2 cellular contexts compared by ENCODE assay signal in the genomic region with DNA sequence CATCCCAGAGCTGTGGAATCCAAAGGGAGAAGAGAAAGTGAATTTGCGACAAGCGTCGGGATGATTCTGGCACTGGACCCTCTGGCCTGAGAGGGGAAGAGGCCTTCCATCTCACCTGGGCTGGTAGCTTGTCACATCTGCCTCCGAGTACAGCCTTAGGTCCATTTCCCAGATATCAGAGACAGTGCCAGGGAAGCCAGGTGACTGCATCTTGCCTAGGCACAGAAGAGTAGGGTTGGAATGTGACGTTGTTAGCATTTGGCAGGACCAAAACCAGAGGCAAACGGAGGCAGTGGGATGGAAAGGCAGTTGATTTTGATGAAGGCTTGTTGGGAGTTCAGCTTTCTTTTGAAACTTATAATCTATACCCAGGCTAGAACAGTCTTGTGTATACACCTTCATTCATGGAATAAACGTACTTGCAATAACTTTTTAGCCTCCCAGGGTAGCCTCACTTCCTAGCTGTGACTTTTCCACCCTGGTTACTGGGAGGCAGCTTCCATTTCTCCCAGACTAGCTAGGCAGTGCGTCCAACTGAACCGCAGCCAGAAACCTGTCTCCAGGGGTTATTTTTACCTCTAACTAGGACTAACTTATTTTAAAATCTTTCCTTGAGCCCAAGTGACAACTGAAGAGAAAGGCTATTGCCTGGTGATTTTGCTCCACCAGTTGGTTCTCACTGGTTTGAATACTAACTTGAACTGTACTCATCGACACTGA.
TF ChIP-seq lines count a peak whose summit lies in the region.

No MANE protein-coding gene starts in this region.

TF ChIP-seq in GM23338, 12 proteins besides CTCF, POLR2A, EP300 and RAD21 (continues in another document):
- no peak for TF ChIP-seq NANOG (IDR thresholded peaks at IDR 0.05; ENCODE audit: borderline replicate concordance)
- TF ChIP-seq, protein P1, sequence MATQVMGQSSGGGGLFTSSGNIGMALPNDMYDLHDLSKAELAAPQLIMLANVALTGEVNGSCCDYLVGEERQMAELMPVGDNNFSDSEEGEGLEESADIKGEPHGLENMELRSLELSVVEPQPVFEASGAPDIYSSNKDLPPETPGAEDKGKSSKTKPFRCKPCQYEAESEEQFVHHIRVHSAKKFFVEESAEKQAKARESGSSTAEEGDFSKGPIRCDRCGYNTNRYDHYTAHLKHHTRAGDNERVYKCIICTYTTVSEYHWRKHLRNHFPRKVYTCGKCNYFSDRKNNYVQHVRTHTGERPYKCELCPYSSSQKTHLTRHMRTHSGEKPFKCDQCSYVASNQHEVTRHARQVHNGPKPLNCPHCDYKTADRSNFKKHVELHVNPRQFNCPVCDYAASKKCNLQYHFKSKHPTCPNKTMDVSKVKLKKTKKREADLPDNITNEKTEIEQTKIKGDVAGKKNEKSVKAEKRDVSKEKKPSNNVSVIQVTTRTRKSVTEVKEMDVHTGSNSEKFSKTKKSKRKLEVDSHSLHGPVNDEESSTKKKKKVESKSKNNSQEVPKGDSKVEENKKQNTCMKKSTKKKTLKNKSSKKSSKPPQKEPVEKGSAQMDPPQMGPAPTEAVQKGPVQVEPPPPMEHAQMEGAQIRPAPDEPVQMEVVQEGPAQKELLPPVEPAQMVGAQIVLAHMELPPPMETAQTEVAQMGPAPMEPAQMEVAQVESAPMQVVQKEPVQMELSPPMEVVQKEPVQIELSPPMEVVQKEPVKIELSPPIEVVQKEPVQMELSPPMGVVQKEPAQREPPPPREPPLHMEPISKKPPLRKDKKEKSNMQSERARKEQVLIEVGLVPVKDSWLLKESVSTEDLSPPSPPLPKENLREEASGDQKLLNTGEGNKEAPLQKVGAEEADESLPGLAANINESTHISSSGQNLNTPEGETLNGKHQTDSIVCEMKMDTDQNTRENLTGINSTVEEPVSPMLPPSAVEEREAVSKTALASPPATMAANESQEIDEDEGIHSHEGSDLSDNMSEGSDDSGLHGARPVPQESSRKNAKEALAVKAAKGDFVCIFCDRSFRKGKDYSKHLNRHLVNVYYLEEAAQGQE (IDR thresholded peaks at IDR 0.05; ENCODE audit: unreplicated experiment) = no peak
- no peak for TF ChIP-seq STAT1 (IDR thresholded peaks at IDR 0.05; ENCODE audit: unreplicated experiment)
- TF ChIP-seq POLR2AphosphoS5 (IDR thresholded peaks at IDR 0.05; ENCODE audit: low read depth) = no peak
- no peak for TF ChIP-seq ZNF114 (CRISPR knock-in tag; IDR thresholded peaks at IDR 0.05)
- TF ChIP-seq, protein P2, sequence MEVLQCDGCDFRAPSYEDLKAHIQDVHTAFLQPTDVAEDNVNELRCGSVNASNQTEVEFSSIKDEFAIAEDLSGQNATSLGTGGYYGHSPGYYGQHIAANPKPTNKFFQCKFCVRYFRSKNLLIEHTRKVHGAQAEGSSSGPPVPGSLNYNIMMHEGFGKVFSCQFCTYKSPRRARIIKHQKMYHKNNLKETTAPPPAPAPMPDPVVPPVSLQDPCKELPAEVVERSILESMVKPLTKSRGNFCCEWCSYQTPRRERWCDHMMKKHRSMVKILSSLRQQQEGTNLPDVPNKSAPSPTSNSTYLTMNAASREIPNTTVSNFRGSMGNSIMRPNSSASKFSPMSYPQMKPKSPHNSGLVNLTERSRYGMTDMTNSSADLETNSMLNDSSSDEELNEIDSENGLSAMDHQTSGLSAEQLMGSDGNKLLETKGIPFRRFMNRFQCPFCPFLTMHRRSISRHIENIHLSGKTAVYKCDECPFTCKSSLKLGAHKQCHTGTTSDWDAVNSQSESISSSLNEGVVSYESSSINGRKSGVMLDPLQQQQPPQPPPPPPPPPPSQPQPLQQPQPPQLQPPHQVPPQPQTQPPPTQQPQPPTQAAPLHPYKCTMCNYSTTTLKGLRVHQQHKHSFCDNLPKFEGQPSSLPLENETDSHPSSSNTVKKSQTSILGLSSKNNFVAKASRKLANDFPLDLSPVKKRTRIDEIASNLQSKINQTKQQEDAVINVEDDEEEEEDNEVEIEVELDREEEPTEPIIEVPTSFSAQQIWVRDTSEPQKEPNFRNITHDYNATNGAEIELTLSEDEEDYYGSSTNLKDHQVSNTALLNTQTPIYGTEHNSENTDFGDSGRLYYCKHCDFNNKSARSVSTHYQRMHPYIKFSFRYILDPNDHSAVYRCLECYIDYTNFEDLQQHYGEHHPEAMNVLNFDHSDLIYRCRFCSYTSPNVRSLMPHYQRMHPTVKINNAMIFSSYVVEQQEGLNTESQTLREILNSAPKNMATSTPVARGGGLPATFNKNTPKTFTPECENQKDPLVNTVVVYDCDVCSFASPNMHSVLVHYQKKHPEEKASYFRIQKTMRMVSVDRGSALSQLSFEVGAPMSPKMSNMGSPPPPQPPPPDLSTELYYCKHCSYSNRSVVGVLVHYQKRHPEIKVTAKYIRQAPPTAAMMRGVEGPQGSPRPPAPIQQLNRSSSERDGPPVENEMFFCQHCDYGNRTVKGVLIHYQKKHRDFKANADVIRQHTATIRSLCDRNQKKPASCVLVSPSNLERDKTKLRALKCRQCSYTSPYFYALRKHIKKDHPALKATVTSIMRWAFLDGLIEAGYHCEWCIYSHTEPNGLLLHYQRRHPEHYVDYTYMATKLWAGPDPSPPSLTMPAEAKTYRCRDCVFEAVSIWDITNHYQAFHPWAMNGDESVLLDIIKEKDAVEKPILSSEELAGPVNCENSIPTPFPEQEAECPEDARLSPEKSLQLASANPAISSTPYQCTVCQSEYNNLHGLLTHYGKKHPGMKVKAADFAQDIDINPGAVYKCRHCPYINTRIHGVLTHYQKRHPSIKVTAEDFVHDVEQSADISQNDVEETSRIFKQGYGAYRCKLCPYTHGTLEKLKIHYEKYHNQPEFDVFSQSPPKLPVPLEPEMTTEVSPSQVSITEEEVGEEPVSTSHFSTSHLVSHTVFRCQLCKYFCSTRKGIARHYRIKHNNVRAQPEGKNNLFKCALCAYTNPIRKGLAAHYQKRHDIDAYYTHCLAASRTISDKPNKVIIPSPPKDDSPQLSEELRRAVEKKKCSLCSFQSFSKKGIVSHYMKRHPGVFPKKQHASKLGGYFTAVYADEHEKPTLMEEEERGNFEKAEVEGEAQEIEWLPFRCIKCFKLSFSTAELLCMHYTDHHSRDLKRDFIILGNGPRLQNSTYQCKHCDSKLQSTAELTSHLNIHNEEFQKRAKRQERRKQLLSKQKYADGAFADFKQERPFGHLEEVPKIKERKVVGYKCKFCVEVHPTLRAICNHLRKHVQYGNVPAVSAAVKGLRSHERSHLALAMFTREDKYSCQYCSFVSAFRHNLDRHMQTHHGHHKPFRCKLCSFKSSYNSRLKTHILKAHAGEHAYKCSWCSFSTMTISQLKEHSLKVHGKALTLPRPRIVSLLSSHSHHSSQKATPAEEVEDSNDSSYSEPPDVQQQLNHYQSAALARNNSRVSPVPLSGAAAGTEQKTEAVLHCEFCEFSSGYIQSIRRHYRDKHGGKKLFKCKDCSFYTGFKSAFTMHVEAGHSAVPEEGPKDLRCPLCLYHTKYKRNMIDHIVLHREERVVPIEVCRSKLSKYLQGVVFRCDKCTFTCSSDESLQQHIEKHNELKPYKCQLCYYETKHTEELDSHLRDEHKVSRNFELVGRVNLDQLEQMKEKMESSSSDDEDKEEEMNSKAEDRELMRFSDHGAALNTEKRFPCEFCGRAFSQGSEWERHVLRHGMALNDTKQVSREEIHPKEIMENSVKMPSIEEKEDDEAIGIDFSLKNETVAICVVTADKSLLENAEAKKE (CRISPR knock-in tag; IDR thresholded peaks at IDR 0.05) = no peak
- no peak for TF ChIP-seq EZH2 (IDR thresholded peaks at IDR 0.05; ENCODE audit: low read depth, unreplicated experiment)
- no peak for TF ChIP-seq EZH2phosphoT487 (IDR thresholded peaks at IDR 0.05; ENCODE audit: unreplicated experiment)

TF ChIP-seq in H1, 55 proteins besides CTCF, POLR2A, EP300 and RAD21:
- TF ChIP-seq KDM4A (IDR thresholded peaks at IDR 0.05; ENCODE audit: low read depth, low read length, severe bottlenecking) (no peak), SAP30 (IDR thresholded peaks at IDR 0.05; ENCODE audit: insufficient read depth, insufficient replicate concordance, low read length) (no peak), RFX5 (IDR thresholded peaks at IDR 0.05; ENCODE audit: borderline replicate concordance, low read depth, low read length) (no peak), SP4 (IDR thresholded peaks at IDR 0.05; ENCODE audit: low read length) (no peak), TBP (IDR thresholded peaks at IDR 0.05; ENCODE audit: low read depth, low read length) (no peak)
TF ChIP-seq in H1: peak in this region for 0.
